Comparison of ENCODE assay signal across 17 cellular contexts in genomic region chr20:46232575-46232974, GRCh38.
"Had no signal": no experiment of that assay in that cellular context is flagged by ENCODE, and none has a peak within 500 bp of the region (broad histone marks: within the 10 kb centered on the region; RNA-seq: fewer than 3 reads in every experiment).

No MANE protein-coding gene starts in this region.

- DNase-seq: activated CD4-positive, alpha-beta T cell treated with anti-CD3 and anti-CD28 coated beads, Interleukin-2, amount 10 ng/mL, durations not matched to agents 7 days and 5 days; activated CD8-positive, alpha-beta T cell treated with anti-CD3 and anti-CD28 coated beads, Interleukin-2, amount 10 ng/mL, durations not matched to agents 7 days and 5 days; activated naive CD4-positive, alpha-beta T cell treated with anti-CD3 and anti-CD28 coated beads, Interleukin-2, amount 10 ng/mL, durations not matched to agents 7 days and 5 days; activated naive CD8-positive, alpha-beta T cell treated with anti-CD3 and anti-CD28 coated beads, Interleukin-2, amount 50 U/mL, for 24 hours; activated T-cell treated with anti-CD3 and anti-CD28 coated beads, Interleukin-2, amount 50 U/mL, for 24 hours; anterior cingulate cortex; caudate nucleus; dorsolateral prefrontal cortex; immature natural killer cell; naive B cell; ovary; psoas muscle; right cardiac atrium; stimulated activated naive CD8-positive, alpha-beta T cell treated with anti-CD3 and anti-CD28 coated beads, Interleukin-15, Interleukin-2, amounts not matched to agents 100 U/mL and 50 U/mL, for 24 hours; substantia nigra; tibial artery; uterus had no signal

- ATAC-seq: activated CD8-positive, alpha-beta T cell treated with anti-CD3 and anti-CD28 coated beads, Interleukin-2, amount 10 ng/mL, durations not matched to agents 7 days and 5 days; activated naive CD8-positive, alpha-beta T cell treated with anti-CD3 and anti-CD28 coated beads, Interleukin-2, amount 50 U/mL, for 24 hours; psoas muscle; right cardiac atrium; stimulated activated naive CD8-positive, alpha-beta T cell treated with anti-CD3 and anti-CD28 coated beads, Interleukin-15, Interleukin-2, amounts not matched to agents 100 U/mL and 50 U/mL, for 24 hours had no signal
